Comparison of ENCODE assay signal across 19 cellular contexts in the genomic region with DNA sequence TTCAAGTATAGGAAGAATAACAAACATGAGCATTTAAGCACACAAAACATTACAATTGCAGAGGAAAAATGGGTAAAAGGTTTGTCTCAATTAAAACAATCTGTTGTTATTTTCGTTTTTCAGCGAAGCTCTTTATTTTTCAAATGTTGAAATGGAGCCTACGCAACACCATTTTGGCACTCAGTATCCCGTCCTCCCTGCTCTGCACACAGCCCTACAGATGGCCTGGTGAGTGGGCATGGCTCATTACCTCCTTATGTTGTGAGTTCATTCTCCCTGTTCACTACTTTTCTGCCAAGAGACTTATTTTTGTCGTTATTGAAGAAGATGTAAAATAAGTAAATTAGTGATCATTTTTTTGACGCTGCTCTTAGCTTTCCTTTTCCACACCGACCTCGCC.
"Had no signal": no experiment of that assay in that cellular context is flagged by ENCODE, and none has a peak within 500 bp of the region (broad histone marks: within the 10 kb centered on the region; RNA-seq: fewer than 3 reads in every experiment).

No MANE protein-coding gene starts in this region.

- H3K4me3 ChIP-seq: gastrocnemius medialis, sigmoid colon, smooth muscle cell, stomach, suprapubic skin, tibial nerve had no signal

- H3K9me3 ChIP-seq: gastrocnemius medialis had no signal

- H3K4me1 ChIP-seq: gastrocnemius medialis, sigmoid colon, stomach, suprapubic skin, tibial nerve had no signal

- H3K27ac ChIP-seq: gastrocnemius medialis, sigmoid colon, stomach, suprapubic skin, tibial nerve had no signal

- DNase-seq: activated B cell treated with CpG ODN at 0.5 μM for 24 hours; activated CD4-positive, alpha-beta T cell treated with anti-CD3 and anti-CD28 coated beads for 4 hours; activated CD4-positive, alpha-beta T cell treated with anti-CD3 and anti-CD28 coated beads, Interleukin-2, amount 50 U/mL, for 48 hours; activated naive CD4-positive, alpha-beta T cell treated with anti-CD3 and anti-CD28 coated beads for 36 hours; activated naive CD8-positive, alpha-beta T cell treated with anti-CD3 and anti-CD28 coated beads, Interleukin-2, amount 10 ng/mL, durations not matched to agents 7 days and 5 days; activated T-cell treated with anti-CD3 and anti-CD28 coated beads, Interleukin-2, amount 50 U/mL, for 48 hours; gastrocnemius medialis; hippocampal formation; left ventricle myocardium superior; mammary epithelial cell; retina; sigmoid colon; stimulated activated CD4-positive, alpha-beta T cell treated with anti-CD3 and anti-CD28 coated beads, Interleukin-15, amount 100 ng/mL, for 24 hours; stomach had no signal

- H3K36me3 ChIP-seq: gastrocnemius medialis, sigmoid colon, stomach, suprapubic skin, tibial nerve had no signal

- H3K4me2 ChIP-seq: smooth muscle cell had no signal

- ATAC-seq: gastrocnemius medialis; left ventricle myocardium superior; natural killer cell treated with Interleukin-12 subunit alpha and Interleukin-12 subunit beta and Interleukin-15 and Interleukin-18, amount 100 ng/mL, for 72 hours; stimulated activated memory B cell treated with anti-CD40 and anti-IgM and Interleukin-4, amounts not matched to agents 10 μg/mL and 1 μg/mL and 100 μg/mL, for 72 hours had no signal

- H3K27me3 ChIP-seq: gastrocnemius medialis, sigmoid colon, stomach, suprapubic skin, tibial nerve had no signal
